Comparison of ENCODE assay signal across 29 cellular contexts in genomic region chr11:129446572-129446971, GRCh38.
"Had no signal": no experiment of that assay in that cellular context is flagged by ENCODE, and none has a peak within 500 bp of the region (broad histone marks: within the 10 kb centered on the region; RNA-seq: fewer than 3 reads in every experiment).

No MANE protein-coding gene starts in this region.

- H3K4me3 ChIP-seq: heart right ventricle, hepatocyte, lower lobe of right lung, ovary, skin epidermis, spleen, testis, thyroid gland, transverse colon, upper lobe of right lung had no signal

- H3K27ac Mint-ChIP-seq: natural killer cell; nephron progenitor cell; progenitor cell of endocrine pancreas; stimulated activated memory B cell treated with anti-CD40 and anti-IgM and Interleukin-4, amounts not matched to agents 10 μg/mL and 1 μg/mL and 100 μg/mL, for 72 hours had no signal

- H3K36me3 Mint-ChIP-seq: naive B cell; natural killer cell; stimulated activated memory B cell treated with anti-CD40 and anti-IgM and Interleukin-4, amounts not matched to agents 10 μg/mL and 1 μg/mL and 100 μg/mL, for 72 hours had no signal

- DNase-seq: heart right ventricle; kidney glomerular epithelial cell; left cardiac atrium; lower lobe of right lung; mammary epithelial cell; mesenchymal stem cell; naive B cell; natural killer cell; nephron progenitor cell; ovary; retina; right cardiac atrium; spleen; stimulated activated CD4-positive, alpha-beta T cell treated with anti-CD3 and anti-CD28 coated beads, Interleukin-4, amount 100 ng/mL, for 4 hours; stimulated activated CD8-positive, alpha-beta memory T cell treated with anti-CD3 and anti-CD28 coated beads, Interleukin-4, amount 100 ng/mL, for 48 hours; stimulated activated naive CD4-positive, alpha-beta T cell treated with Interleukin-2 at 50 U/mL for 16 hours; stimulated activated naive CD8-positive, alpha-beta T cell treated with anti-CD3 and anti-CD28 coated beads, Interleukin-15, amount 100 ng/mL, for 72 hours; testis; thyroid gland; transverse colon; upper lobe of right lung had no signal

- H3K4me3 Mint-ChIP-seq: naive B cell; natural killer cell; nephron progenitor cell; stimulated activated memory B cell treated with anti-CD40 and anti-IgM and Interleukin-4, amounts not matched to agents 10 μg/mL and 1 μg/mL and 100 μg/mL, for 72 hours; stimulated activated naive CD8-positive, alpha-beta T cell treated with anti-CD3 and anti-CD28 coated beads, Interleukin-15, amount 100 ng/mL, for 72 hours had no signal

- H3K4me1 Mint-ChIP-seq: natural killer cell; stimulated activated memory B cell treated with anti-CD40 and anti-IgM and Interleukin-4, amounts not matched to agents 10 μg/mL and 1 μg/mL and 100 μg/mL, for 72 hours had no signal

- ATAC-seq: heart right ventricle; left cardiac atrium; left lobe of liver; lower lobe of right lung; natural killer cell; right cardiac atrium; sciatic nerve; stimulated activated memory B cell treated with anti-CD40 and anti-IgM and Interleukin-4, amounts not matched to agents 10 μg/mL and 1 μg/mL and 100 μg/mL, for 72 hours; stimulated activated naive CD8-positive, alpha-beta T cell treated with anti-CD3 and anti-CD28 coated beads, Interleukin-15, amount 100 ng/mL, for 72 hours; upper lobe of right lung had no signal

- FAIRE-seq: keratinocyte, urothelium cell line had no signal

- H3K27me3 Mint-ChIP-seq: progenitor cell of endocrine pancreas; stimulated activated memory B cell treated with anti-CD40 and anti-IgM and Interleukin-4, amounts not matched to agents 10 μg/mL and 1 μg/mL and 100 μg/mL, for 72 hours; stimulated activated naive CD8-positive, alpha-beta T cell treated with anti-CD3 and anti-CD28 coated beads, Interleukin-15, amount 100 ng/mL, for 72 hours had no signal
